Comparison of ENCODE assay signal across 1 cellular context in the genomic region with DNA sequence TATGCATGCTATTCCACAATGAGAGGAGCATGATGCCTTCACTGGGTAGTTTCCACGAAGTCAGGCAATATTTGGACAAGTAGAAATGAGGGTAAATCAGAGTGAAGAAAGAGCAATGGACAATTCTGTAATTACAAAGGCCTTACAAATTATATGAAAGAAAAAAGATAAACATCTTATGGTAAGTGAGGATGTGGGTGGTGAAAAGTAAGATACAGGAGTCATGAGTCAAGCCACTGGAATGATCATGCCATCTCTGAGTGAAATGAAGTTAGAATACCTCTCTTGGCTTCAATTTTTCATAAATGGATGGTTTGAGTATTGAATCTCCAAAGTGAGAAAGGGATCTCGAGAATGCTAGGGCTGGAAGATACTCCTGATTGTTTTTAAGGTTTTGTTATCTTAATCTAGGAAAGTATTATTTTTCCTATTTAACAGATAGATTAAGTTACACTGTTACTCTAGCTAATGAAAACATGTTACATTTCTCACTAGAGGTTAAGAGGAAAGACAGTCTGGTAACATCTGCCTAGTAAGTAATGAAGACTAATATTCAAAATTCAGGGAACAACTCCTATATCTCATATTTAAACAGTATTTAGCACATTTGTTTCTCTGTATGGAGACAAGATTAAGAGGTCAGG.
TF ChIP-seq lines count a peak whose summit lies in the region.

No MANE protein-coding gene starts in this region.

TF ChIP-seq in HEK293, 187 proteins besides CTCF, POLR2A, EP300 and RAD21 (continued from another document):
- TF ChIP-seq, protein P1, sequence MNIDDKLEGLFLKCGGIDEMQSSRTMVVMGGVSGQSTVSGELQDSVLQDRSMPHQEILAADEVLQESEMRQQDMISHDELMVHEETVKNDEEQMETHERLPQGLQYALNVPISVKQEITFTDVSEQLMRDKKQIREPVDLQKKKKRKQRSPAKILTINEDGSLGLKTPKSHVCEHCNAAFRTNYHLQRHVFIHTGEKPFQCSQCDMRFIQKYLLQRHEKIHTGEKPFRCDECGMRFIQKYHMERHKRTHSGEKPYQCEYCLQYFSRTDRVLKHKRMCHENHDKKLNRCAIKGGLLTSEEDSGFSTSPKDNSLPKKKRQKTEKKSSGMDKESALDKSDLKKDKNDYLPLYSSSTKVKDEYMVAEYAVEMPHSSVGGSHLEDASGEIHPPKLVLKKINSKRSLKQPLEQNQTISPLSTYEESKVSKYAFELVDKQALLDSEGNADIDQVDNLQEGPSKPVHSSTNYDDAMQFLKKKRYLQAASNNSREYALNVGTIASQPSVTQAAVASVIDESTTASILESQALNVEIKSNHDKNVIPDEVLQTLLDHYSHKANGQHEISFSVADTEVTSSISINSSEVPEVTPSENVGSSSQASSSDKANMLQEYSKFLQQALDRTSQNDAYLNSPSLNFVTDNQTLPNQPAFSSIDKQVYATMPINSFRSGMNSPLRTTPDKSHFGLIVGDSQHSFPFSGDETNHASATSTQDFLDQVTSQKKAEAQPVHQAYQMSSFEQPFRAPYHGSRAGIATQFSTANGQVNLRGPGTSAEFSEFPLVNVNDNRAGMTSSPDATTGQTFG (tag by site-specific recombination; IDR thresholded peaks at IDR 0.05; ENCODE audit: borderline replicate concordance): no peak
- TF ChIP-seq PRDM4 (tag by site-specific recombination; IDR thresholded peaks at IDR 0.05) (no peak), ZNF221 (tag by site-specific recombination; IDR thresholded peaks at IDR 0.05; ENCODE audit: borderline replicate concordance) (no peak), FEZF1 (tag by site-specific recombination; IDR thresholded peaks at IDR 0.05) (peak; percentile 25; the same call in 1 of the 2 replicates), ZNF707 (tag by site-specific recombination; IDR thresholded peaks at IDR 0.05) (no peak)
- TF ChIP-seq, protein P2, sequence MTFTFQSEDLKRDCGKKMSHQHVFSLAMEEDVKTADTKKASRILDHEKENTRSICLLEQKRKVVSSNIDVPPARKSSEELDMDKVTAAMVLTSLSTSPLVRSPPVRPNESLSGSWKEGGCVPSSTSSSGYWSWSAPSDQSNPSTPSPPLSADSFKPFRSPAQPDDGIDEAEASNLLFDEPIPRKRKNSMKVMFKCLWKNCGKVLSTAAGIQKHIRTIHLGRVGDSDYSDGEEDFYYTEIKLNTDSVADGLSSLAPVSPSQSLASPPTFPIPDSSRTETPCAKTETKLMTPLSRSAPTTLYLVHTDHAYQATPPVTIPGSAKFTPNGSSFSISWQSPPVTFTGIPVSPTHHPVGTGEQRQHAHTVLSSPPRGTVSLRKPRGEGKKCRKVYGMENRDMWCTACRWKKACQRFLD (tag by site-specific recombination; IDR thresholded peaks at IDR 0.05): no peak
- TF ChIP-seq, protein P3, sequence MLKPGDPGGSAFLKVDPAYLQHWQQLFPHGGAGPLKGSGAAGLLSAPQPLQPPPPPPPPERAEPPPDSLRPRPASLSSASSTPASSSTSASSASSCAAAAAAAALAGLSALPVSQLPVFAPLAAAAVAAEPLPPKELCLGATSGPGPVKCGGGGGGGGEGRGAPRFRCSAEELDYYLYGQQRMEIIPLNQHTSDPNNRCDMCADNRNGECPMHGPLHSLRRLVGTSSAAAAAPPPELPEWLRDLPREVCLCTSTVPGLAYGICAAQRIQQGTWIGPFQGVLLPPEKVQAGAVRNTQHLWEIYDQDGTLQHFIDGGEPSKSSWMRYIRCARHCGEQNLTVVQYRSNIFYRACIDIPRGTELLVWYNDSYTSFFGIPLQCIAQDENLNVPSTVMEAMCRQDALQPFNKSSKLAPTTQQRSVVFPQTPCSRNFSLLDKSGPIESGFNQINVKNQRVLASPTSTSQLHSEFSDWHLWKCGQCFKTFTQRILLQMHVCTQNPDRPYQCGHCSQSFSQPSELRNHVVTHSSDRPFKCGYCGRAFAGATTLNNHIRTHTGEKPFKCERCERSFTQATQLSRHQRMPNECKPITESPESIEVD (tag by site-specific recombination; IDR thresholded peaks at IDR 0.05): peak; percentile 53; the same call in 1 of the 2 replicates
